In the genomic region with DNA sequence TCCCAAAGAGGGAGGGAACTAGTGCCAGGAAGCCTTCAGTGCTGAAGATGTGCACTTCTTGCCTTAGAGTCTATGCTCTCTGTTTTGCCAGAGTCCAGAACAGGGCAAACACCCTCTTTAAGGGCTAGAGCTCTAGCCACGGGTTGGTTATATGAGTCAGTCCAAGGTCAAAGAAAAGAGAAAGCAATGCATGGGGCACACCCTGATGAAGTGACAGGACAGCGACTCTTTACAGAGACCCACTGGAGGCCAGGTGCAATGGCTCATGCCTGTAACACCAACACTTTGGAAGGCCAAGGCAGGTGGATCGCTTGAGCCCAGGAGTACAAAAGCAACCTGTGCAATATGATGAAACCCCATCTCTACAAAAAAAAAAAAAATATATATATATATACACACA, we compare ENCODE assay signal across 20 cellular contexts.
DNase-seq lines count a peak whose midpoint lies in the region; ATAC-seq and TF ChIP-seq lines count a peak whose summit lies in the region.
"Had no signal": no experiment of that assay in that cellular context is flagged by ENCODE, and none has a peak within 500 bp of the region (broad histone marks: within the 10 kb centered on the region; RNA-seq: fewer than 3 reads in every experiment).

No MANE protein-coding gene starts in this region.

- H3K36me3 ChIP-seq in left ventricle myocardium inferior, result peaks cover 4% of the 10 kb centered on the region
- H3K36me3 ChIP-seq in heart right ventricle, result peaks cover 0 to 17% (median 0%) of the 10 kb centered on the region in 9 donors
- H3K36me3 ChIP-seq in vagina, result no peaks in the 10 kb centered on the region

- H3K4me3 ChIP-seq in left ventricle myocardium inferior, result no peak overlapping the region
- no peak overlapping the region for H3K4me3 ChIP-seq in heart right ventricle
- H3K4me3 ChIP-seq in vagina, result no peak overlapping the region

- no peak for TF ChIP-seq POLR2A in vagina (IDR thresholded peaks at IDR 0.05)

- TF ChIP-seq CTCF in left ventricle myocardium inferior (IDR thresholded peaks at IDR 0.05; ENCODE audit: borderline replicate concordance), result no peak
- TF ChIP-seq CTCF in heart right ventricle (IDR thresholded peaks at IDR 0.05), result no peak
- TF ChIP-seq CTCF in natural killer cell (IDR thresholded peaks at IDR 0.05), result no peak
- no peak for TF ChIP-seq CTCF in vagina (IDR thresholded peaks at IDR 0.05)

- ATAC-seq in heart right ventricle (no peak), natural killer cell (no peak), HG02852 (IDR thresholded peaks at IDR 0.05; ENCODE audit: unreplicated experiment) (no peak), HG02870 (IDR thresholded peaks at IDR 0.05; ENCODE audit: unreplicated experiment) (no peak)
- ATAC-seq in effector memory CD8-positive, alpha-beta T cell (replicated peaks), result no peak

- H3K27ac ChIP-seq in left ventricle myocardium inferior (replicated peaks) (peak overlapping the region; percentile 63), heart right ventricle (peak overlapping the region in 4 of 10 donors; percentile 30 to 63 (median 56)), vagina (peak overlapping the region; percentile 34)

- peak overlapping the region; percentile 68 to 73 for H3K27ac Mint-ChIP-seq in effector memory CD8-positive, alpha-beta T cell
- peak overlapping the region; percentile 95 to 96 for H3K27ac Mint-ChIP-seq in natural killer cell
- H3K27ac Mint-ChIP-seq: B cell, HFFc6 had no signal

- H3K4me3 Mint-ChIP-seq in effector memory CD8-positive, alpha-beta T cell, result no peak overlapping the region
- peak overlapping the region; percentile 22 for H3K4me3 Mint-ChIP-seq in natural killer cell
- H3K4me3 Mint-ChIP-seq: B cell, HFFc6 had no signal

- no peaks in the 10 kb centered on the region for H3K27me3 ChIP-seq in left ventricle myocardium inferior (ENCODE audit: low read depth)
- H3K27me3 ChIP-seq in heart right ventricle, result no peaks in the 10 kb centered on the region
- H3K27me3 ChIP-seq in vagina, result no peaks in the 10 kb centered on the region

- no peaks in the 10 kb centered on the region for H3K9me3 Mint-ChIP-seq in effector memory CD8-positive, alpha-beta T cell
- no peaks in the 10 kb centered on the region for H3K9me3 Mint-ChIP-seq in natural killer cell
- H3K9me3 Mint-ChIP-seq: HFFc6 had no signal

- H3K9me3 ChIP-seq in left ventricle myocardium inferior (replicated peaks), result no peaks in the 10 kb centered on the region
- no peaks in the 10 kb centered on the region for H3K9me3 ChIP-seq in heart right ventricle
- H3K9me3 ChIP-seq in vagina, result no peaks in the 10 kb centered on the region

- peaks cover 51 to 53% of the 10 kb centered on the region in 2 donors for H3K4me1 Mint-ChIP-seq in effector memory CD8-positive, alpha-beta T cell (ENCODE audit: low read depth in 2 of 2)
- H3K4me1 Mint-ChIP-seq in natural killer cell, result peaks cover 89 to 94% of the 10 kb centered on the region in 2 donors

- intact Hi-C loops in left ventricle myocardium inferior (cut with micrococcal nuclease) (no loop called here), heart right ventricle (cut with DNase I) (loop anchor here in 2 of 10 donors (10.0 kb wide), 2 partner anchors 85 to 115 kb away; partner anchors contain the start of gene TGFBR3 (in 1 of the 2)), natural killer cell (cut with micrococcal nuclease) (loop anchor here (5.0 kb wide), 1 partner anchor 288 kb away; no protein-coding TSS in a partner anchor), vagina (cut with DNase I) (no loop called here)

- DNase-seq in left ventricle myocardium inferior, result no peak
- DNase-seq in heart right ventricle, result no peak
- DNase-seq in effector memory CD8-positive, alpha-beta T cell, result no peak
- DNase-seq in natural killer cell, result no peak
- no peak for DNase-seq in vagina (ENCODE audit: extremely low spot score in 2 of 2)
- DNase-seq in COLO668 (lab: John Stamatoyannopoulos, UW; ENCODE audit: unreplicated experiment), result no peak
- DNase-seq: 8988T, DMS53, EL, HFFc6, IMR-90, NCI-H1417 treated with DMSO at 0.1 percent for 48 hours, NCI-H187 treated with DMSO at 0.1 percent for 48 hours, NCI-H2227 treated with DMSO at 0.1 percent for 48 hours, NCI-H510A treated with DMSO at 0.1 percent for 48 hours, NCI-H774, SHP77 had no signal

- H3K27me3 Mint-ChIP-seq in effector memory CD8-positive, alpha-beta T cell, result no peaks in the 10 kb centered on the region
- no peaks in the 10 kb centered on the region for H3K27me3 Mint-ChIP-seq in natural killer cell (ENCODE audit: low read depth in 2 of 2)

- H3K4me1 ChIP-seq in left ventricle myocardium inferior (peaks cover 56% of the 10 kb centered on the region), heart right ventricle (peaks cover 8 to 58% (median 42%) of the 10 kb centered on the region in 9 donors), vagina (peaks cover 84% of the 10 kb centered on the region)

- peaks cover 38% of the 10 kb centered on the region for H3K36me3 Mint-ChIP-seq in effector memory CD8-positive, alpha-beta T cell (ENCODE audit: insufficient read depth)
- peaks cover 13% of the 10 kb centered on the region for H3K36me3 Mint-ChIP-seq in natural killer cell

- WGBS in heart right ventricle, 2 donors, result 65 to 76% methylated on average over 3 of the region's 3 CpGs
